ENCODE assay signal across 13 cellular contexts in the genomic region with DNA sequence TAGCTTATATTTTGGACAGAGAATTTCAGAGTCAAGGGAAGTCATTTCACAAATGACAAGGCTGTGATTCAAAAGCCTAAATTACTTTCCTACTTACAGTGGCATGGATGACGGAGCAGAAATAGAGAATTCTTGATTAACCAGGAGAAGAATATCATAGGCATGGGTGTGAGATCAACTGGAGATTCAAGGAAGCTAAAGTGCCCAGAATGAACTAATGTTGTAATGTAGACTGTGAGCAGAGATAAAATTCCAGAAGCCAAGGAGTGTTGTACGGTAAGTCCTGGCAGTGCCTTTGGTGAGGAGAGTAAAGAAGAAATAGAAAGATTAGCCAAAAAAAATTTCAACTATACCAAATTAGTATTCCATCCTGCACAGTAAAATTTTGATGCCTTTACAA.
DNase-seq lines count a peak whose midpoint lies in the region; ATAC-seq and TF ChIP-seq lines count a peak whose summit lies in the region.
"Had no signal": no experiment of that assay in that cellular context is flagged by ENCODE, and none has a peak within 500 bp of the region (broad histone marks: within the 10 kb centered on the region; RNA-seq: fewer than 3 reads in every experiment).

No MANE protein-coding gene starts in this region.

- peaks cover 4% of the 10 kb centered on the region for H3K9me3 ChIP-seq in left ventricle myocardium inferior (replicated peaks)
- H3K9me3 ChIP-seq in parathyroid adenoma (ENCODE audit: control insufficient read depth, low read length): no peaks in the 10 kb centered on the region
- no peaks in the 10 kb centered on the region for H3K9me3 ChIP-seq in aorta (ENCODE audit: control insufficient read depth, low read length)
- H3K9me3 ChIP-seq in prostate gland: no peaks in the 10 kb centered on the region
- H3K9me3 ChIP-seq: A549, HAP-1, testis had no signal

- H3K4me1 ChIP-seq in left ventricle myocardium inferior: peaks cover 77% of the 10 kb centered on the region
- no peaks in the 10 kb centered on the region for H3K4me1 ChIP-seq in parathyroid adenoma
- H3K4me1 ChIP-seq in aorta (ENCODE audit: control insufficient read depth in 1 of 2, insufficient read depth in 2 of 2, low read length in 2 of 2): peaks cover 0 to 2% of the 10 kb centered on the region in 2 donors
- H3K4me1 ChIP-seq in prostate gland (replicated peaks): no peaks in the 10 kb centered on the region
- H3K4me1 ChIP-seq: A549, testis had no signal

- intact Hi-C loops in left ventricle myocardium inferior (cut with micrococcal nuclease) (no loop called here), Right ventricle myocardium inferior (cut with DNase I) (loop anchor here (2.0 kb wide), 1 partner anchor 28 kb away; no protein-coding TSS in a partner anchor), aorta (cut with DNase I) (no loop called here), prostate gland (cut with DNase I) (no loop called here)

- WGBS in aorta, 2 donors: 41 to 45% methylated on average over 2 of the region's 2 CpGs
- WGBS in prostate gland: 67% methylated on average over 2 of the region's 2 CpGs

- ATAC-seq in Right ventricle myocardium inferior (no peak), aorta (ENCODE audit: low FRiP score) (peak; percentile 50), HG02981 (IDR thresholded peaks at IDR 0.05; ENCODE audit: unreplicated experiment) (no peak)
- ATAC-seq: A549; activated CD8-positive, alpha-beta T cell treated with anti-CD3 and anti-CD28 coated beads for 36 hours; K562 had no signal

- H3K27me3 ChIP-seq in left ventricle myocardium inferior (ENCODE audit: low read depth) (no peaks in the 10 kb centered on the region), parathyroid adenoma (ENCODE audit: control insufficient read depth, insufficient read depth, low read length) (no peaks in the 10 kb centered on the region), aorta (ENCODE audit: control insufficient read depth in 1 of 2, insufficient read depth in 2 of 2, low read length in 1 of 2) (no peaks in the 10 kb centered on the region), prostate gland (replicated peaks; ENCODE audit: insufficient read depth) (no peaks in the 10 kb centered on the region)
- H3K27me3 ChIP-seq: testis had no signal

- TF ChIP-seq CTCF in left ventricle myocardium inferior (IDR thresholded peaks at IDR 0.05; ENCODE audit: borderline replicate concordance) (no peak), fibroblast of the aortic adventitia (IDR thresholded peaks at IDR 0.05; ENCODE audit: insufficient read depth, low read length) (no peak), parathyroid adenoma (IDR thresholded peaks at IDR 0.05) (no peak), prostate gland (IDR thresholded peaks at IDR 0.05) (no peak)

- H2AFZ ChIP-seq in parathyroid adenoma: no peak overlapping the region

- DNase-seq in left ventricle myocardium inferior: no peak
- DNase-seq in Right ventricle myocardium inferior (ENCODE audit: missing footprints): no peak
- peak; percentile 27 for DNase-seq in fibroblast of the aortic adventitia (ENCODE audit: low read depth)
- DNase-seq in aorta: no peak
- DNase-seq in prostate gland (ENCODE audit: low spot score): no peak
- no peak for DNase-seq in AG08395 (ENCODE audit: low spot score)
- DNase-seq: activated CD8-positive, alpha-beta T cell treated with anti-CD3 and anti-CD28 coated beads for 36 hours; testis had no signal

- peak overlapping the region; percentile 66 for H3K27ac ChIP-seq in left ventricle myocardium inferior (replicated peaks)
- peak overlapping the region; percentile 5 for H3K27ac ChIP-seq in parathyroid adenoma
- no peak overlapping the region for H3K27ac ChIP-seq in aorta (ENCODE audit: low read depth in 1 of 2, low read length in 2 of 2)
- peak overlapping the region in 1 of 2 donors; percentile 6 for H3K27ac ChIP-seq in prostate gland
- H3K27ac ChIP-seq: A549, testis had no signal

- H3K36me3 ChIP-seq in left ventricle myocardium inferior: no peaks in the 10 kb centered on the region
- H3K36me3 ChIP-seq in parathyroid adenoma (ENCODE audit: control insufficient read depth, insufficient read depth, low read length): no peaks in the 10 kb centered on the region
- H3K36me3 ChIP-seq in aorta (ENCODE audit: control insufficient read depth in 1 of 2, insufficient read depth in 2 of 2, low read length in 1 of 2): no peaks in the 10 kb centered on the region
- H3K36me3 ChIP-seq in prostate gland: no peaks in the 10 kb centered on the region
- H3K36me3 ChIP-seq: HAP-1 had no signal

- H3K4me3 ChIP-seq in left ventricle myocardium inferior (peak overlapping the region; percentile 18), fibroblast of the aortic adventitia (ENCODE audit: low read depth, low read length) (no peak overlapping the region), parathyroid adenoma (ENCODE audit: low read depth, low read length) (no peak overlapping the region), aorta (ENCODE audit: low read length in 2 of 2) (no peak overlapping the region), prostate gland (no peak overlapping the region)
- H3K4me3 ChIP-seq: A549, HAP-1, K562, testis had no signal

- H3K4me2 ChIP-seq in parathyroid adenoma (ENCODE audit: low read length): no peak overlapping the region
- H3K4me2 ChIP-seq: A549 had no signal

- no peak for TF ChIP-seq POLR2A in prostate gland (IDR thresholded peaks at IDR 0.05)

- peaks cover 11% of the 10 kb centered on the region for H3K79me2 ChIP-seq in parathyroid adenoma

- no peak overlapping the region for H3K9ac ChIP-seq in parathyroid adenoma

Comparison
In these comparisons a context has a peak if more than half of its experiments do, and no peak if none do; other contexts are left out.
1. H3K27ac ChIP-seq: peak in left ventricle myocardium inferior (single experiment) and parathyroid adenoma (single experiment); none in aorta (0 of 2).